ENCODE assay signal across 10 cellular contexts in the genomic region with DNA sequence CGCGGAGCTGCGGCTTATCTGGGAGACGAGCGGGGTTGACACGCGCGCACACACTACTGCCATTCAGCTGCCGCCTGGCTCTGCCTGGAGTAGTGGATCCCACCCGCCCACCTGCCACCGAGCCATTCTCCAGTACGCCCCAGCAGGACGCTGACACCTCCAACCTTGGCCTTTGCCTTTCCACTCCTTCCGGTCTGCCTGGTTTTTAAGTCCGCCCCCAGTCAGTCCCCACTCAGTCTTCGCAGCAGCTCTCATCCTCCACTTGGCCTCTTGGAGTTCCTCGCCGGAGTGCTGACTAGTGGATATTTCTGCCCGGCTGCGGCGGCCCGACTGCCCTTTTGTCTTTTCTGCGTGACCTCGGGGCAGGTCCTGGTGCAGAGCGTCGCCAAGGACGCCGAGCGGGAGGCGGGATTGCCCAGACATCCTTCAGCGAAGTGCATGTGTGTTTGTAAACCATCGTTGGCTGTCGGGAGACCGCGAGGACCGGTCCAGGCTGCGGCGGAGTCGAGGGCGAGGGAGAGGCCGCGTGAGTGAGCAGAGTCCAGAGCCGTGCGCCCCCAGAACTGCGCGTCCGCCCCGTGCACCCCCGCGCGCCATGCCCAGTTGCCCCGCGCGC. TPM values are rescaled to one million over a fixed set of nuclear protein-coding genes. Genes with fewer than 3 reads are reported as not detected.
DNase-seq lines count a peak whose midpoint lies in the region; ATAC-seq and TF ChIP-seq lines count a peak whose summit lies in the region.
"Had no signal": no experiment of that assay in that cellular context is flagged by ENCODE, and none has a peak within 500 bp of the region (broad histone marks: within the 10 kb centered on the region; RNA-seq: fewer than 3 reads in every experiment).

No MANE protein-coding gene starts in this region.

- POLR2A ChIA-PET in BJ (lab: Charles Lee), result interaction anchor here (0.6 kb wide), 1 partner anchor 1218 kb away, joined by 4 read pairs; no protein-coding TSS in a partner anchor
- POLR2A ChIA-PET in HEK293T (lab: Yijun Ruan, JAX), result interaction anchor here (1.1 to 3.3 kb wide), 11 partner anchors 10 to 516 kb away, joined by 3 to 25 read pairs (median 4); no protein-coding TSS in a partner anchor

- no peaks in the 10 kb centered on the region for H3K27me3 ChIP-seq in BJ (ENCODE audit: control insufficient read depth, insufficient read depth, low read length)
- H3K27me3 ChIP-seq in subcutaneous abdominal adipose tissue (ENCODE audit: control insufficient read depth in 5 of 5, insufficient read depth in 4 of 5, low read length in 5 of 5), result peaks cover 0 to 29% (median 21%) of the 10 kb centered on the region in 5 donors

- no peaks in the 10 kb centered on the region for H3K9me3 ChIP-seq in subcutaneous abdominal adipose tissue (ENCODE audit: control insufficient read depth in 5 of 5, low read length in 5 of 5)
- H3K9me3 ChIP-seq: neutrophil had no signal

- DNase-seq in BJ (ENCODE audit: low read depth) (no peak), HEK293T (ENCODE audit: extremely low spot score) (peak; percentile 23), amniotic epithelial cell (ENCODE audit: low read depth) (peak; percentile 43), islet precursor cell (peak; percentile 75), NOMO-1 (lab: John Stamatoyannopoulos, UW; ENCODE audit: unreplicated experiment in 2 of 2) (no peak), cerebellum (ENCODE audit: low spot score) (no peak)

- CTCF ChIA-PET in BJ (lab: Yijun Ruan, JAX) (interaction anchor here (1.2 kb wide), 2 partner anchors 200 to 1515 kb away, joined by 3 to 4 read pairs; no protein-coding TSS in a partner anchor), HEK293T (lab: Yijun Ruan, JAX) (no interaction called here)

- H3K4me3 ChIP-seq in BJ (ENCODE audit: low read depth, low read length) (peak overlapping the region; percentile 95), subcutaneous abdominal adipose tissue (ENCODE audit: low read depth in 1 of 5, low read length in 5 of 5) (peak overlapping the region; percentile 68 to 92 (median 77))

- H3K36me3 ChIP-seq in BJ (ENCODE audit: control insufficient read depth, insufficient read depth, low read length) (no peaks in the 10 kb centered on the region), subcutaneous abdominal adipose tissue (ENCODE audit: control insufficient read depth in 5 of 5, insufficient read depth in 5 of 5, low read length in 5 of 5) (no peaks in the 10 kb centered on the region)
- H3K36me3 ChIP-seq: neutrophil had no signal

- no peak for ATAC-seq in GM21447 (IDR thresholded peaks at IDR 0.05; ENCODE audit: unreplicated experiment)

- peaks cover 0 to 55% (median 40%) of the 10 kb centered on the region in 5 donors for H3K4me1 ChIP-seq in subcutaneous abdominal adipose tissue (ENCODE audit: control insufficient read depth in 5 of 5, insufficient read depth in 5 of 5, low read length in 5 of 5)

- H3K9ac ChIP-seq in subcutaneous abdominal adipose tissue (ENCODE audit: low read length in 5 of 5), result peak overlapping the region in 4 of 5 donors; percentile 39 to 72 (median 56)

- H3K27ac ChIP-seq in subcutaneous abdominal adipose tissue (ENCODE audit: low read depth, low read length), result peak overlapping the region; percentile 23
- H3K27ac ChIP-seq: neutrophil had no signal

- TF ChIP-seq CTCF in BJ (IDR thresholded peaks at IDR 0.05; ENCODE audit: insufficient read depth, low read depth, low read length), result no peak

TF ChIP-seq in HEK293T, 16 proteins besides CTCF, POLR2A, EP300 and RAD21:
- TF ChIP-seq L3MBTL2 (conservative IDR thresholded peaks at IDR 0.05) (peak; percentile 30), PKNOX1 (IDR thresholded peaks at IDR 0.05) (no peak), FOXA1 (IDR thresholded peaks at IDR 0.05) (no peak), TARDBP (IDR thresholded peaks at IDR 0.05) (no peak), LEF1 (IDR thresholded peaks at IDR 0.05; ENCODE audit: borderline replicate concordance) (no peak), FOXK2 (IDR thresholded peaks at IDR 0.05) (no peak)

RNA-seq across cellular contexts. Expression of gene SLIT2, which starts 1.1 kb away (rescaled TPM):
- polyA plus RNA-seq in BJ (2011; rRNA removed), result 33.2 and 40.9 TPM in 2 replicates
- polyA minus RNA-seq in BJ (2011; rRNA and poly(A)+ RNA removed), result 82.5 and 85.6 TPM in 2 replicates
- 46.4 TPM for total RNA-seq in cerebellum
- polyA plus RNA-seq: IgD-negative memory B cell had no signal

Comparison
In these comparisons a context has a peak if more than half of its experiments do, and no peak if none do; other contexts are left out.
1. DNase-seq: peak in HEK293T (single experiment), amniotic epithelial cell (single experiment) and islet precursor cell (single experiment); none in BJ (single experiment), NOMO-1 (0 of 2) and cerebellum (single experiment).